ENCODE assay signal across 11 cellular contexts in genomic region chr6:21263531-21264287, GRCh38.
DNase-seq lines count a peak whose midpoint lies in the region; ATAC-seq, FAIRE-seq and TF ChIP-seq lines count a peak whose summit lies in the region.
"Had no signal": no experiment of that assay in that cellular context is flagged by ENCODE, and none has a peak within 500 bp of the region (broad histone marks: within the 10 kb centered on the region; RNA-seq: fewer than 3 reads in every experiment).

No MANE protein-coding gene starts in this region.

- H3K4me3 ChIP-seq in HepG2 (replicated peaks in 1 of 3; ENCODE audit: insufficient read depth in 1 of 3, low read depth in 2 of 3, low read length in 3 of 3): no peak overlapping the region
- no peak overlapping the region for H3K4me3 ChIP-seq in right lobe of liver

- H3K4me2 ChIP-seq in HepG2 (ENCODE audit: low read depth, low read length): no peak overlapping the region; the same call in 1 of the 2 replicates

- H3K27me3 ChIP-seq in HepG2 (ENCODE audit: control insufficient read depth in 1 of 2, insufficient read depth in 2 of 2, low read length in 2 of 2) (peaks cover 2 to 4% of the 10 kb centered on the region in 2 experiments; a peak in 3 of 5 replicates), right lobe of liver (no peaks in the 10 kb centered on the region)

- H3K4me1 ChIP-seq in HepG2 (ENCODE audit: insufficient read depth, low read length): peaks cover 10% of the 10 kb centered on the region; the same call in 1 of the 2 replicates
- no peaks in the 10 kb centered on the region for H3K4me1 ChIP-seq in right lobe of liver

- CTCF ChIA-PET in HepG2 (lab: Yijun Ruan, JAX; ENCODE audit: low intra/inter-chr PET ratio, low total read pairs): no interaction called here

- FAIRE-seq in HepG2 (lab: Jason Lieb, UNC): no peak
- FAIRE-seq in urothelium cell line (lab: Jason Lieb, UNC): no peak

- POLR2A ChIA-PET in HepG2 (lab: Yijun Ruan, JAX): no interaction called here

- BruUV-seq in HepG2 (replicated peaks; lab: Mats Ljungman, UMichigan): no TSS peak

- no peaks in the 10 kb centered on the region for H3K36me3 ChIP-seq in HepG2 (replicated peaks in 1 of 2; ENCODE audit: control insufficient read depth in 1 of 2, insufficient read depth in 2 of 2, low read length in 2 of 2)
- no peaks in the 10 kb centered on the region for H3K36me3 ChIP-seq in right lobe of liver

- intact Hi-C loops in HepG2 (cut with micrococcal nuclease; ENCODE audit: unreplicated experiment) (no loop called here), right lobe of liver (cut with DNase I) (no loop called here)

- ATAC-seq in HepG2 (no peak; the same call in 2 of the 3 replicates), right lobe of liver (no peak), HG03097 (IDR thresholded peaks at IDR 0.05; ENCODE audit: low FRiP score, unreplicated experiment) (no peak), omental fat pad (ENCODE audit: low FRiP score) (no peak)
- ATAC-seq: activated T-cell treated with anti-CD3 and anti-CD28 coated beads, Interleukin-2, amount 50 U/mL, for 4 hours had no signal

- in situ Hi-C loops in HepG2 (cut with HindIII; ENCODE audit: extremely low pct_ligation_motif_present, low pct_unique_long_range_greater_than_20kb): no loop called here

- no peak for TF ChIP-seq RAD21 in HepG2 (CRISPR knock-in tag; IDR thresholded peaks at IDR 0.05)

- H3K79me2 ChIP-seq in HepG2 (ENCODE audit: insufficient read depth, low read length): no peaks in the 10 kb centered on the region

- DNase-seq in HepG2 (ENCODE audit: low spot score): no peak
- DNase-seq in right lobe of liver: no peak
- peak; percentile 95 for DNase-seq in M059J (ENCODE audit: low read depth)
- DNase-seq in astrocyte of the hippocampus (ENCODE audit: low read depth, low spot score): peak; percentile 73
- DNase-seq in urothelium cell line (ENCODE audit: low spot score): peak; percentile 66
- no peak for DNase-seq in omental fat pad (ENCODE audit: low spot score)
- no peak for DNase-seq in NCI-H1048 (lab: John Stamatoyannopoulos, UW)
- DNase-seq: activated T-cell treated with anti-CD3 and anti-CD28 coated beads, Interleukin-2, amount 50 U/mL, for 4 hours; IMR-90 had no signal

- no peak overlapping the region for H2AFZ ChIP-seq in HepG2 (ENCODE audit: low read length)

- 58% methylated on average over 18 of the region's 18 CpGs for WGBS in HepG2 (ENCODE audit: low lambda C conversion rate)
- WGBS in right lobe of liver (ENCODE audit: insufficient coverage, low coverage, low lambda C conversion rate, missing lambda C conversion rate): 62% methylated on average over 7 of the region's 18 CpGs

- TF ChIP-seq EP300 in HepG2 (IDR thresholded peaks at IDR 0.05; ENCODE audit: low read depth in 2 of 2, low read length in 2 of 2) (no peak), HepG2 (CRISPR knock-in tag; IDR thresholded peaks at IDR 0.05; ENCODE audit: borderline replicate concordance) (no peak)

- H4K20me1 ChIP-seq in HepG2 (ENCODE audit: insufficient read depth, low read length): no peaks in the 10 kb centered on the region

- TF ChIP-seq CTCF in HepG2 (CRISPR knock-in tag; IDR thresholded peaks at IDR 0.05) (no peak), right lobe of liver (IDR thresholded peaks at IDR 0.05) (no peak), omental fat pad (IDR thresholded peaks at IDR 0.05) (no peak)

- H3K9me3 ChIP-seq in HepG2 (ENCODE audit: low read length) (no peaks in the 10 kb centered on the region), right lobe of liver (no peaks in the 10 kb centered on the region)

- H3K9ac ChIP-seq in HepG2 (ENCODE audit: insufficient read depth, low read depth, low read length): no peak overlapping the region

- TF ChIP-seq POLR2A in HepG2 (IDR thresholded peaks at IDR 0.05; ENCODE audit: insufficient read depth in 1 of 2, low read depth in 2 of 2, low read length in 2 of 2) (no peak), right lobe of liver (IDR thresholded peaks at IDR 0.05) (no peak)

- H3K27ac ChIP-seq in HepG2 (ENCODE audit: extremely low read length, insufficient read depth, low read length) (no peak overlapping the region), right lobe of liver (no peak overlapping the region)
- H3K27ac ChIP-seq: C4-2B had no signal

TF ChIP-seq in HepG2, 621 proteins besides CTCF, POLR2A, EP300 and RAD21 (continues in another document):
- TF ChIP-seq ZBTB33 (CRISPR knock-in tag; IDR thresholded peaks at IDR 0.05) (peak; percentile 12; the same call in 1 of the 2 replicates), HMGA1 (CRISPR knock-in tag; conservative IDR thresholded peaks at IDR 0.05) (no peak), ZNF709 (CRISPR knock-in tag; IDR thresholded peaks at IDR 0.05) (no peak), ZSCAN30 (CRISPR knock-in tag; IDR thresholded peaks at IDR 0.05) (no peak), ZNF20 (CRISPR knock-in tag; IDR thresholded peaks at IDR 0.05) (no peak), TBX3 (IDR thresholded peaks at IDR 0.05; ENCODE audit: borderline replicate concordance) (no peak), FOSL2 (CRISPR knock-in tag; IDR thresholded peaks at IDR 0.05) (peak; percentile 72), KLF16 (CRISPR knock-in tag; IDR thresholded peaks at IDR 0.05) (no peak), CEBPB (IDR thresholded peaks at IDR 0.05; ENCODE audit: borderline replicate concordance, low read depth, low read length) (peak; percentile 43; the same call in 1 of the 2 replicates), HNRNPLL (IDR thresholded peaks at IDR 0.05; ENCODE audit: low read depth, low read length, poor library complexity, severe bottlenecking) (no peak), MED8 (CRISPR knock-in tag; IDR thresholded peaks at IDR 0.05; ENCODE audit: insufficient replicate concordance) (no peak), AFF4 (CRISPR knock-in tag; IDR thresholded peaks at IDR 0.05) (no peak), WIZ (CRISPR knock-in tag; IDR thresholded peaks at IDR 0.05) (no peak), ATF4 (CRISPR knock-in tag; IDR thresholded peaks at IDR 0.05) (peak in 1 of 2 experiments; percentile 63; a peak in 2 of 4 replicates), CREB1 (IDR thresholded peaks at IDR 0.05) (no peak), CREB1 (CRISPR knock-in tag; IDR thresholded peaks at IDR 0.05) (no peak), PAF1 (CRISPR knock-in tag; IDR thresholded peaks at IDR 0.05) (no peak), SRF (IDR thresholded peaks at IDR 0.05; ENCODE audit: low read depth, low read length) (no peak), RBM39 (IDR thresholded peaks at IDR 0.05; ENCODE audit: low read depth, low read length, poor library complexity, severe bottlenecking) (no peak)

Comparison
In these comparisons a context has a peak if more than half of its experiments do, and no peak if none do; other contexts are left out.
1. DNase-seq: peak in M059J (single experiment), astrocyte of the hippocampus (single experiment) and urothelium cell line (single experiment); none in HepG2 (single experiment), right lobe of liver (0 of 3), omental fat pad (single experiment) and NCI-H1048 (single experiment).